8 cellular contexts compared by ENCODE assay signal in the genomic region with DNA sequence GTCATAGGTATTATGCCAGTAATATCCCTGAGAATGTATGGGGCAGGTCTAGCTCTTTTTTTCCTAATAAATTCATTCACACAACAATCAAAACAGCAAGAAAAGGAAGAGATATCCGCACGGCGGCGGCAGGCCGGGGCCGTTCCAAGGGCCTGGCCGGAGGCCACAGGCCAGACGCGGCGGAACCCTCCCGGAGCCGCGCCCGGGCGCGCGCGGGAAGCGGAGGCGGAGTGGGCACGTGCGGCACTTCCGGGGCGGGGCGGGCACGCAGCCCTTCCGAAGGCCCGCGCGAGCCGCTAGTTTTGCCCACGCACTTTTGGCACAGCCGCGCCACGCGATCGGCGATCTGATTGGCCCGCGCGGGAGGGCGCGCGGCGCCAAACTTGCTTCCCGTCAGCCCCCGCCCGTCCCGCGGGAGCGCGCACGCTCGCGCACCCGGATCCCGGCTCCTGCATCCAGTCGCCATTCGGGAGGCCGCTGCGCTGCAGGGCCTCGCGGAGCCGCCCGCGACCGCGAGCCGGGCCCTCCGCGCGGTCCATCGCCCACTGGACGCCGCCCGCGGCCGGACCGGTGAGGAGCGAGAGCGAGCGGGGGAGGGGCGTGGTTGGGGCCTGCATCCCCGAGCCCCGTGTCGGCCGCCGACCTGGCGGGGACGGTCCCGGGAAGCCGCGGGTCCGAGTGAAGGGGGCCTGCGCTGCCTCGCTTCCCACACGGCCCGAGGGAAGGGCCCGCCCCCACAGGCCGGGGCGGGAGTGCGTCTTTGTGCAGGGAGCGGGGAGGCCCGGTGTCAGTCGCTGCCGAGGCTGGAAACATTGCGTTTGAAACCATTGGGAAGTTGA. TPM values are rescaled to one million over a fixed set of nuclear protein-coding genes. Genes with fewer than 3 reads are reported as not detected.
DNase-seq lines count a peak whose midpoint lies in the region; ATAC-seq and TF ChIP-seq lines count a peak whose summit lies in the region.

TSS of gene CHAMP1 (plus strand) at position 430 of the 839 bp plus-strand sequence. CDS start 9,340 bp downstream, outside the sequence.

- H3K9me3 ChIP-seq in lung (ENCODE audit: control insufficient read depth in 2 of 2, insufficient read depth in 1 of 2, low read length in 1 of 2) = no peaks in the 10 kb centered on the region

- H3K27me3 ChIP-seq in lung (ENCODE audit: control insufficient read depth, insufficient read depth) = no peaks in the 10 kb centered on the region

- DNase-seq in CMK (ENCODE audit: low read depth) = peak; percentile 83
- DNase-seq in HS-27A (ENCODE audit: low read depth) = peak; percentile 77
- DNase-seq in NK-92 treated with Interleukin-12 subunit alpha and Interleukin-12 subunit beta, amount 100 ng/mL, for 24 hours (lab: John Stamatoyannopoulos, UW) = peak; percentile 91
- DNase-seq in activated CD8-positive, alpha-beta memory T cell treated with anti-CD3 and anti-CD28 coated beads for 24 hours = peak; percentile 95
- peak; percentile 84 for DNase-seq in effector CD4-positive, alpha-beta T cell
- DNase-seq in lung (ENCODE audit: low spot score) = peak; percentile 94
- peak; percentile 86 to 93 (median 88) for DNase-seq in stimulated activated CD4-positive, alpha-beta T cell treated with anti-CD3 and anti-CD28 coated beads, TNF-alpha, amount 100 ng/mL, for 24 hours (ENCODE audit: low read depth in 3 of 3)

- 0 to 1% methylated on average over 87 to 107 of the region's 107 CpGs for WGBS in lung, 2 donors

- ATAC-seq in GM19468 (IDR thresholded peaks at IDR 0.05; ENCODE audit: extremely low read depth, unreplicated experiment) (peak; percentile 78), lung (ENCODE audit: insufficient read depth, low FRiP score) (peak; percentile 98)

- TF ChIP-seq CTCF in lung (IDR thresholded peaks at IDR 0.05; ENCODE audit: control extremely low read depth, extremely low read depth) = no peak

- H3K27ac ChIP-seq in lung (ENCODE audit: low read depth in 1 of 2, low read length in 1 of 2) = peak within 1 kb of the TSS; percentile 95 to 100

- peak within 1 kb of the TSS; percentile 89 for H3K4me3 ChIP-seq in lung

- no peaks in the 10 kb centered on the region for H3K36me3 ChIP-seq in lung (ENCODE audit: control insufficient read depth in 2 of 2, insufficient read depth in 2 of 2, low read length in 2 of 2)

- H3K4me1 ChIP-seq in lung (ENCODE audit: control insufficient read depth in 2 of 2, insufficient read depth in 2 of 2, low read length in 2 of 2) = peaks cover 5 to 20% of the 10 kb centered on the region in 2 donors

RNA-seq across cellular contexts. Expression of gene CHAMP1, which starts in this region (rescaled TPM):
- total RNA-seq in lung = 10 to 100 TPM; 11.0 to 17.7 TPM
- polyA plus RNA-seq in lung = 1 to 10 TPM; 7.0 to 8.4 TPM

Comparison
In these comparisons a context has a peak if more than half of its experiments do, and no peak if none do; other contexts are left out.
1. Peak in every context shown above with its lines: DNase-seq, ATAC-seq, H3K4me3 ChIP-seq and H3K27ac ChIP-seq.